2 cellular contexts compared by ENCODE assay signal in genomic region chr2:204913854-204914464, GRCh38.
TF ChIP-seq lines count a peak whose summit lies in the region.

No MANE protein-coding gene starts in this region.

TF ChIP-seq in GM23338, 12 proteins besides CTCF, POLR2A, EP300 and RAD21 (continued from another document):
- TF ChIP-seq REST (IDR thresholded peaks at IDR 0.05; ENCODE audit: unreplicated experiment) (no peak), EZH2 (IDR thresholded peaks at IDR 0.05; ENCODE audit: low read depth, unreplicated experiment) (no peak), EZH2phosphoT487 (IDR thresholded peaks at IDR 0.05; ENCODE audit: unreplicated experiment) (no peak), ZNF331 (CRISPR knock-in tag; IDR thresholded peaks at IDR 0.05; ENCODE audit: low read depth) (no peak), CREB1 (CRISPR knock-in tag; IDR thresholded peaks at IDR 0.05; ENCODE audit: low read depth) (no peak)

TF ChIP-seq in WTC11, 78 proteins besides CTCF, POLR2A, EP300 and RAD21 (continued from another document):
- TF ChIP-seq PRDM15 (CRISPR knock-in tag; IDR thresholded peaks at IDR 0.05): no peak
- no peak for TF ChIP-seq E2F1 (CRISPR knock-in tag; IDR thresholded peaks at IDR 0.05)
- no peak for TF ChIP-seq NR3C1 (CRISPR knock-in tag; conservative IDR thresholded peaks at IDR 0.05; ENCODE audit: low read depth)
